ENCODE assay signal across 9 cellular contexts in the genomic region with DNA sequence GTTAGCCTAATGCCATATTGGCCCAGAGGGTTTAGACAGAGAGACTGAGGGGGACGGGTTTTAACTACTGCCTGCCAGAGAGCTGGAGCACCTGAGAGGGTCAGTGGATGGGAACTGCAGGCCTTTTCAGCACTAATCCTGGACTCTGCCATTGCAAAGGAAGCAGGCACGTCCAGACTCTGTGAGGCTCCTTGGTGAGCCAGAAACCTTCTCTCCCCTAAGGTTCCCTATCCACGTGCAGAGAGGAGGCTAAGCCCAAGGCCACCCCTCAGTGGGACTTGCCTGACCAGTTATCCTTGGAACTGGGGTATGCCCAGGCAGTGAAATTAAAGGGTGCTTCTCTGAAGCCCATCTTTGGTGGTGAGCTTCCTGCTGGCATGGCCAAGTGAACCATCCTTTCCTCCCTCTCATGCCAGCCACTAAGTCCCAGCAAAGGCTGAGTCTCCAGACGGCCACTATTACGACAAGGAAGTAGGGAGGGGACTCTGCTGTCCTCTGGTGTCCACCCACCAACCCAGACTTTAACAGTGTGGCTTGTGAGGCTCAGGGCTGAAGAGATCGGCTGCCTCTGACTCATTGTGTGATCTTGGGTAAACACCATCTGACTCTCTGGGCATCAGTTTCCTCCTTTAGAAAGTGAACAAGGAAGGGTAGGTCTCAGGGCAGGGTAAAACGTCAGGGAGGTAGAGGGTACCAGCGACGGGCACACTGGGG. TPM values are rescaled to one million over a fixed set of nuclear protein-coding genes. Genes with fewer than 3 reads are reported as not detected.
DNase-seq lines count a peak whose midpoint lies in the region; ATAC-seq, FAIRE-seq and TF ChIP-seq lines count a peak whose summit lies in the region.
"Had no signal": no experiment of that assay in that cellular context is flagged by ENCODE, and none has a peak within 500 bp of the region (broad histone marks: within the 10 kb centered on the region; RNA-seq: fewer than 3 reads in every experiment).

No MANE protein-coding gene starts in this region.

- in situ Hi-C loops in K562 (cut with MboI) (no loop called here), HepG2 (cut with HindIII; ENCODE audit: extremely low pct_ligation_motif_present, low pct_unique_long_range_greater_than_20kb) (no loop called here)

- 66 to 73% methylated on average over 9 of the region's 9 CpGs for WGBS in heart right ventricle, 2 donors
- WGBS in K562 (ENCODE audit: insufficient coverage, low coverage, missing lambda C conversion rate): 0% methylated on average over 9 of the region's 9 CpGs
- WGBS in HepG2 (ENCODE audit: low lambda C conversion rate): 21% methylated on average over 7 of the region's 9 CpGs

- H3K27ac ChIP-seq in heart right ventricle: peak overlapping the region; percentile 15 to 85 (median 74)
- H3K27ac ChIP-seq in K562 (ENCODE audit: extremely low read depth, low read depth, low read length): no peak overlapping the region
- no peak overlapping the region for H3K27ac ChIP-seq in HepG2 (ENCODE audit: extremely low read length, insufficient read depth, low read length)

- H3K9me3 ChIP-seq in heart right ventricle: no peaks in the 10 kb centered on the region
- no peaks in the 10 kb centered on the region for H3K9me3 ChIP-seq in K562 (replicated peaks; ENCODE audit: control insufficient read depth, insufficient read depth, low read depth, low read length)
- no peaks in the 10 kb centered on the region for H3K9me3 ChIP-seq in HepG2 (ENCODE audit: low read length)

- ATAC-seq in heart right ventricle (peak in 1 of 8 donors; percentile 4), Right ventricle myocardium superior (ENCODE audit: poor library complexity) (no peak), K562 (no peak), HepG2 (peak; percentile 36; the same call in 2 of the 3 replicates), HG02571 (IDR thresholded peaks at IDR 0.05; ENCODE audit: unreplicated experiment) (no peak), HG02759 (IDR thresholded peaks at IDR 0.05; ENCODE audit: unreplicated experiment) (no peak)

- peak in 2 of 9 donors; percentile 13 to 21 for TF ChIP-seq CTCF in heart right ventricle (IDR thresholded peaks at IDR 0.05)
- no peak for TF ChIP-seq CTCF in K562 (IDR thresholded peaks at IDR 0.05 in 2 of 3, conservative IDR thresholded peaks at IDR 0.05 in 1 of 3; ENCODE audit: insufficient read depth in 2 of 3, low read depth in 1 of 3, low read length in 3 of 3)
- TF ChIP-seq CTCF in HepG2 (CRISPR knock-in tag; IDR thresholded peaks at IDR 0.05): no peak

- H3K36me3 ChIP-seq in heart right ventricle (no peaks in the 10 kb centered on the region), K562 (ENCODE audit: control insufficient read depth, insufficient read depth, low read length) (no peaks in the 10 kb centered on the region), HepG2 (replicated peaks in 1 of 2; ENCODE audit: control insufficient read depth in 1 of 2, insufficient read depth in 2 of 2, low read length in 2 of 2) (no peaks in the 10 kb centered on the region)

- no peak overlapping the region for H3K9ac ChIP-seq in K562 (ENCODE audit: insufficient read depth in 1 of 2, low read depth in 2 of 2, low read length in 2 of 2)
- no peak overlapping the region for H3K9ac ChIP-seq in HepG2 (ENCODE audit: insufficient read depth, low read depth, low read length)

- CTCF ChIA-PET in K562 (lab: Yijun Ruan, JAX; ENCODE audit: low intra/inter-chr PET ratio): interaction anchor here (0.6 kb wide), 1 partner anchor 8 kb away, joined by 3 read pairs; no protein-coding TSS in a partner anchor
- CTCF ChIA-PET in HepG2 (lab: Yijun Ruan, JAX; ENCODE audit: low intra/inter-chr PET ratio, low total read pairs): no interaction called here

- no peaks in the 10 kb centered on the region for H3K9me1 ChIP-seq in K562 (ENCODE audit: control insufficient read depth, insufficient read depth, low read length)

- intact Hi-C loops in heart right ventricle (cut with DNase I): no loop called here
- intact Hi-C loops in Right ventricle myocardium superior (cut with DNase I): no loop called here
- intact Hi-C loops in K562 (cut with micrococcal nuclease): no loop called here
- intact Hi-C loops in HepG2 (cut with micrococcal nuclease; ENCODE audit: unreplicated experiment): no loop called here

- H3K4me1 ChIP-seq in heart right ventricle: peaks cover 0 to 51% (median 24%) of the 10 kb centered on the region in 9 donors
- no peaks in the 10 kb centered on the region for H3K4me1 ChIP-seq in K562 (replicated peaks in 1 of 2; ENCODE audit: control insufficient read depth in 2 of 2, insufficient read depth in 2 of 2, low read length in 2 of 2)
- H3K4me1 ChIP-seq in HepG2 (ENCODE audit: insufficient read depth, low read length): peaks cover 11% of the 10 kb centered on the region; the same call in 1 of the 2 replicates

- H4K20me1 ChIP-seq in K562 (replicated peaks; ENCODE audit: control insufficient read depth, insufficient read depth, low read length) (no peaks in the 10 kb centered on the region), HepG2 (ENCODE audit: insufficient read depth, low read length) (no peaks in the 10 kb centered on the region)

- H3K27me3 ChIP-seq in heart right ventricle (peaks cover 0 to 36% (median 18%) of the 10 kb centered on the region in 7 donors), K562 (ENCODE audit: control insufficient read depth in 2 of 2, insufficient read depth in 2 of 2, low read length in 2 of 2) (peaks cover 0 to 33% of the 10 kb centered on the region in 2 experiments; a peak in 2 of 5 replicates), HepG2 (ENCODE audit: control insufficient read depth in 1 of 2, insufficient read depth in 2 of 2, low read length in 2 of 2) (peaks cover 0 to 65% of the 10 kb centered on the region in 2 experiments; a peak in 4 of 5 replicates)

- H3K4me2 ChIP-seq in K562 (ENCODE audit: insufficient read depth, low read length) (no peak overlapping the region), HepG2 (ENCODE audit: low read depth, low read length) (no peak overlapping the region)

- TF ChIP-seq POLR2A in K562 (conservative IDR thresholded peaks at IDR 0.05) (no peak), HepG2 (IDR thresholded peaks at IDR 0.05; ENCODE audit: insufficient read depth in 1 of 2, low read depth in 2 of 2, low read length in 2 of 2) (no peak)

- H3K79me2 ChIP-seq in K562 (ENCODE audit: control insufficient read depth, insufficient read depth, low read length): no peaks in the 10 kb centered on the region
- no peaks in the 10 kb centered on the region for H3K79me2 ChIP-seq in HepG2 (ENCODE audit: insufficient read depth, low read length)

- no peak for TF ChIP-seq RAD21 in K562 (CRISPR knock-in tag; conservative IDR thresholded peaks at IDR 0.05 in 1 of 2, IDR thresholded peaks at IDR 0.05 in 1 of 2)
- TF ChIP-seq RAD21 in HepG2 (CRISPR knock-in tag; IDR thresholded peaks at IDR 0.05): no peak

- POLR2A ChIA-PET in K562 (lab: Yijun Ruan, JAX): no interaction called here
- POLR2A ChIA-PET in HepG2 (lab: Yijun Ruan, JAX): interaction anchor here (1.1 kb wide), 1 partner anchor 10 kb away, joined by 3 read pairs; no protein-coding TSS in a partner anchor

- DNase-seq in heart right ventricle (no peak), Right ventricle myocardium superior (no peak), K562 (ENCODE audit: extremely low read depth in 1 of 4, low spot score in 3 of 4) (no peak), HepG2 (ENCODE audit: low spot score) (no peak), urothelium cell line (ENCODE audit: low spot score) (peak; percentile 36), GDM1 (lab: John Stamatoyannopoulos, UW) (no peak)
- DNase-seq: DND-41 had no signal

- TF ChIP-seq EP300 in K562 (IDR thresholded peaks at IDR 0.05; ENCODE audit: low read length) (no peak), HepG2 (IDR thresholded peaks at IDR 0.05; ENCODE audit: low read depth in 2 of 2, low read length in 2 of 2) (no peak), HepG2 (CRISPR knock-in tag; IDR thresholded peaks at IDR 0.05; ENCODE audit: borderline replicate concordance) (no peak)

- H3K4me3 ChIP-seq in heart right ventricle (no peak overlapping the region), K562 (no peak overlapping the region), HepG2 (replicated peaks in 1 of 3; ENCODE audit: insufficient read depth in 1 of 3, low read depth in 2 of 3, low read length in 3 of 3) (no peak overlapping the region)

- no TSS peak for BruUV-seq in K562 (replicated peaks; lab: Mats Ljungman, UMichigan)
- BruUV-seq in HepG2 (replicated peaks; lab: Mats Ljungman, UMichigan): no TSS peak

- FAIRE-seq in K562 (lab: Jason Lieb, UNC): no peak
- no peak for FAIRE-seq in HepG2 (lab: Jason Lieb, UNC)
- FAIRE-seq in urothelium cell line (lab: Jason Lieb, UNC): no peak

- H2AFZ ChIP-seq in K562 (ENCODE audit: low read depth, low read length): no peak overlapping the region
- H2AFZ ChIP-seq in HepG2 (ENCODE audit: low read length): no peak overlapping the region

RNA-seq across cellular contexts. Expression of a gene that starts 3.9 kb away (rescaled TPM):
- 10 to 100 TPM; 22.3 to 48.5 (median 40.8) TPM for total RNA-seq in heart right ventricle
- polyA plus RNA-seq in heart right ventricle: 10 to 100 TPM in 1 of 2 donors, 1 to 10 TPM in 1; 9.7 to 60.0 TPM
- 80.9 TPM for total RNA-seq in Right ventricle myocardium superior
- not detected in 2 replicates for total RNA-seq in K562 (2011; cell fraction: chromatin; rRNA removed; ENCODE audit: low replicate concordance)
- not detected in 2 replicates for total RNA-seq in K562 (2011; cell fraction: nucleolus; rRNA removed)
- total RNA-seq in K562 (2011; cell fraction: nucleoplasm; rRNA removed): not detected in 2 replicates
- total RNA-seq in K562 (2014; rRNA removed): not detected in 2 replicates
- total RNA-seq in K562 (2014; rRNA removed; fragmentation: Illumina TruSeq; extraction: Trizol): not detected in 2 replicates
- total RNA-seq in K562 (2015; rRNA removed; fragmentation: Illumina TruSeq; extraction: Trizol): not detected in 2 replicates
- 0.22 and 0.65 TPM in 2 replicates for total RNA-seq in K562 (2021)
- not detected in 2 replicates for polyA plus RNA-seq in K562 (2011; rRNA removed)
- not detected in 2 replicates for polyA plus RNA-seq in K562 (2011; cell fraction: cytosol; rRNA removed)
- polyA plus RNA-seq in K562 (2011; cell fraction: nucleus; rRNA removed): 0.24 TPM in 1 of 2 replicates, not detected in the other
- polyA plus RNA-seq in K562 (2012): 0.12 and 0.25 TPM in 2 replicates
- polyA plus RNA-seq in K562 (2014; fragmentation: Illumina TruSeq; extraction: Trizol): not detected in 2 replicates
- not detected for polyA plus RNA-seq in K562 (2014; fragmentation: Nextera tagmentation; extraction: Ambion mirVana)
- not detected in 2 replicates for polyA plus RNA-seq in K562 (2014; rRNA removed)
- polyA minus RNA-seq in K562 (2011; rRNA and poly(A)+ RNA removed): not detected in 2 replicates
- polyA minus RNA-seq in K562 (2011; cell fraction: cytosol; rRNA and poly(A)+ RNA removed): not detected in 2 replicates
- not detected in 2 replicates for polyA minus RNA-seq in K562 (2011; cell fraction: nucleus; rRNA and poly(A)+ RNA removed)
- total RNA-seq in HepG2 (2016; rRNA removed; fragmentation: Illumina TruSeq; extraction: Trizol): not detected in 2 replicates
- not detected in 2 replicates for total RNA-seq in HepG2 (2016; cell fraction: cytosol; rRNA removed; fragmentation: Illumina TruSeq; extraction: Trizol; ENCODE audit: low read depth)
- not detected in 2 replicates for total RNA-seq in HepG2 (2016; cell fraction: insoluble cytoplasmic fraction; rRNA removed; fragmentation: Illumina TruSeq; extraction: Trizol)
- total RNA-seq in HepG2 (2016; cell fraction: membrane; rRNA removed; fragmentation: Illumina TruSeq; extraction: Trizol): not detected in 2 replicates
- not detected in 2 replicates for total RNA-seq in HepG2 (2016; cell fraction: nucleus; rRNA removed; fragmentation: Illumina TruSeq; extraction: Trizol)
- 0.12 and 0.27 TPM in 2 replicates for polyA plus RNA-seq in HepG2 (2011; rRNA removed)
- polyA plus RNA-seq in HepG2 (2011; cell fraction: cytosol; rRNA removed): 0.10 TPM in 1 of 2 replicates, not detected in the other
- polyA plus RNA-seq in HepG2 (2011; cell fraction: nucleus; rRNA removed): 0.88 and 1.00 TPM in 2 replicates
- polyA plus RNA-seq in HepG2 (2012): 0.17 and 0.28 TPM in 2 replicates
- polyA plus RNA-seq in HepG2 (2016; cell fraction: cytosol; fragmentation: Illumina TruSeq; extraction: Trizol; ENCODE audit: low read depth): not detected in 2 replicates
- not detected in 2 replicates for polyA plus RNA-seq in HepG2 (2016; cell fraction: insoluble cytoplasmic fraction; fragmentation: Illumina TruSeq; extraction: Trizol; ENCODE audit: low read depth)
- not detected in 2 replicates for polyA plus RNA-seq in HepG2 (2016; cell fraction: membrane; fragmentation: Illumina TruSeq; extraction: Trizol; ENCODE audit: low read depth)
- not detected in 2 replicates for polyA plus RNA-seq in HepG2 (2016; cell fraction: nucleus; fragmentation: Illumina TruSeq; extraction: Trizol; ENCODE audit: insufficient read depth, low read depth)
- polyA minus RNA-seq in HepG2 (2011; rRNA and poly(A)+ RNA removed; ENCODE audit: low replicate concordance): 1.0 TPM in 1 of 2 replicates, not detected in the other
- not detected in 2 replicates for polyA minus RNA-seq in HepG2 (2011; cell fraction: cytosol; rRNA and poly(A)+ RNA removed)
- polyA minus RNA-seq in HepG2 (2011; cell fraction: nucleus; rRNA and poly(A)+ RNA removed): not detected in 2 replicates

Comparison
In these comparisons a context has a peak if more than half of its experiments do, and no peak if none do; other contexts are left out.
1. H3K27ac ChIP-seq: peak in heart right ventricle (10 of 10); none in K562 (single experiment) and HepG2 (single experiment).
2. RNA of a gene that starts 3.9 kb away (total RNA-seq): 80.9 TPM in Right ventricle myocardium superior (single experiment) and 22.3 to 48.5 TPM in heart right ventricle; 0.22 to 0.65 TPM in K562 and not detected in HepG2; every median in the first group is over 10 times any median in the second.